ENCODE assay signal across 8 cellular contexts in the genomic region with DNA sequence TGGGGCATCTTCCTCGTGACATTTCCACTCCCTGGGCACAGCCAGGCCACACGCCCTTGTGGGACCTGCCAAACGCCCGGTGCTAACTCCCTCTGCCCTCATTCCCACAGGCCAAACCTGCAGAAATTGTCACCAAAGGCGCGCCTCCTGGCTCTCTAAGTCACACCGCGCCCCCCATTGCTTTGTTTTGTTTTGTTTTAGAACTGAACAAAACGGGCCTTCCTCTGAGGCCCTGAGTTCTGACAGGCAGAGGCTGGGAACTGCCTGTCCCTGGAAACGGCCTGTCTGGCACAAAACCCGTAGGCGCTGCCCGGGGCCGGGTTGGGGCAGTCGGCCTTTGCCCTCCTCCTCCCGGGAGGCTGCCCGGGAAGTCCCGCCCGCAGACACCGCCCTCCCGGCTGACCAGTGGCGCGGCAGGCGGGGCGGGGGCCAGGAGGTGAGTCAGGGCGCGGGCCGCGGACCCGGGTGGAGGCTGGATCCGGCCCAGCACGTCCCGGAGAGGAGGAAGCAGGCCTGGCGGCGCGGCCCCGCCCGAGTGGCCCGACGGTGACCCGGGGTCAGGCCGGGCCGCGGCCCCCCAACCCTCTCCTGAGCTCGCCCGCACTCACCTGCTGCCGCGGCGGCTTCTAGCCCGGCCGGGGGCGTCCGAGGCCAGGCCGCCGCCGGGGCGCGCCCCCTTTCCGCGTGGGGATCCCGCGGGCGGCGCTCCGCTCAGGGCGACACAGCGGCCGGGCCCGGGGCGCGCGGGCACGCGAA. TPM values are rescaled to one million over a fixed set of nuclear protein-coding genes. Genes with fewer than 3 reads are reported as not detected.
A peak's percentile ranks its signal among the peaks of the same experiment; 100 is the strongest.
DNase-seq lines count a peak whose midpoint lies in the region; ATAC-seq lines count a peak whose summit lies in the region.

No MANE protein-coding gene starts in this region.

- in situ Hi-C loops in KBM-7 (cut with MboI; ENCODE audit: low pct_unique_long_range_greater_than_20kb, low sequenced_read_pairs): no loop called here

- ATAC-seq in GM21576 (IDR thresholded peaks at IDR 0.05; ENCODE audit: unreplicated experiment): peak; percentile 21
- ATAC-seq in activated CD4-positive, CD25-positive, alpha-beta regulatory T cell treated with anti-CD3 and anti-CD28 coated beads, Interleukin-2, amount 50 U/mL, for 24 hours: peak; percentile 5 to 8

- DNase-seq in EL (peak; percentile 88), KBM-7 (peak; percentile 51), dermis microvascular lymphatic vessel endothelial cell (ENCODE audit: low read depth in 2 of 2) (peak; percentile 50 to 79), left kidney (ENCODE audit: low read depth, low spot score) (peak; percentile 74), NCI-H1930 (lab: John Stamatoyannopoulos, UW) (no peak)
- DNase-seq in stimulated activated CD4-positive, alpha-beta T cell treated with anti-CD3 and anti-CD28 coated beads, Interleukin-4, amount 100 ng/mL, for 1 hour: peak; percentile 43

RNA-seq across cellular contexts. Expression of a gene that starts 0.5 kb away (rescaled TPM):
- 108 and 123 TPM in 2 replicates for total RNA-seq in dermis microvascular lymphatic vessel endothelial cell

RNA-seq across cellular contexts. Expression of a gene that starts 38.6 kb away (rescaled TPM):
- 11.8 and 16.2 TPM in 2 replicates for total RNA-seq in dermis microvascular lymphatic vessel endothelial cell

RNA-seq across cellular contexts. Expression of a gene that starts 49.6 kb away (rescaled TPM):
- 14.4 and 18.8 TPM in 2 replicates for total RNA-seq in dermis microvascular lymphatic vessel endothelial cell

RNA-seq across cellular contexts. Expression of a gene that starts 54.6 kb away (rescaled TPM):
- 69.6 and 77.2 TPM in 2 replicates for total RNA-seq in dermis microvascular lymphatic vessel endothelial cell

Comparison
In these comparisons a context has a peak if more than half of its experiments do, and no peak if none do; other contexts are left out.
1. DNase-seq: peak in EL (single experiment), KBM-7 (single experiment), dermis microvascular lymphatic vessel endothelial cell (2 of 2), left kidney (single experiment) and stimulated activated CD4-positive, alpha-beta T cell treated with anti-CD3 and anti-CD28 coated beads, Interleukin-4, amount 100 ng/mL, for 1 hour (single experiment); none in NCI-H1930 (0 of 2).